9 cellular contexts compared by ENCODE assay signal in the genomic region with DNA sequence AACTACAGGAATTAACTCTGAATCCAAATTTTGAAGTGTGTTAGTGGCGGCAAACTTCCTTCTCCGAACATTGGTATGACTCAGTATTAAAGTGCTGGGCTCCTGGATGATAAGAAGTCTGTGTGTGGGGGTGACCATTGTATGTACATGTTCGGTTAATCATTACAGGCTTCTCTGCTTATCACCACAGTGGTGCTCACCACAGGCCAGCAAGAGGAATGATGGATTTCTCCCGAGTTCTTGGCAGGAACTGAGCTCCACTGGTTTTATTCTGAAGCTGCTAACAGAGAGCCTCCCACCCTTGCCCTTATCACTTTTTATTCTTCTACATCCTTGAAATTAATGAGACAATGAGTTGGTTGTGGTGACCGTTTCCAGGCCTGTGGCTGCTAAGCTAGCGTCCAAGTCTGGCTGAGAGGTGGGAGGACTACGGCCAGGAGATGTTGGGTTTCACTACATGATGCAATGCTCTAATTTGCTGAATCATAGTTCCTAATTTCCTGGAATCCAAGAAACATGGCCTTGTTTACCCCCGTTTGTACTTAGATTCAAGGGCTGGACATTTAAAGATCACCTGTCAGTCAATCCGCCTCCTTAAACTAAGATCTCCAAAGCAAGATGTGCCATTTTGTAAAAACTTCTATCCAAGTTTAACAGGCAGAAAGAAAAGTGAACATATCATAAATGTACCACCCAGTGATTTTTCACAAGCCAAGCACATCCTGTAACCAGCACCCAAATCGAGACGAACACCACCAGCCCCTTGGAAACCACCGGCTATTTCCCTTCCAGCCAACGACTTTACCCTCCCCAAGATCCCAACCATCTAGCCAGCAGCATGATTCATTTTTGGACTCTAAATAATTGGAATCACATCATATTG.
A peak's percentile ranks its signal among the peaks of the same experiment; 100 is the strongest.
DNase-seq lines count a peak whose midpoint lies in the region; ATAC-seq and TF ChIP-seq lines count a peak whose summit lies in the region.
"Had no signal": no experiment of that assay in that cellular context is flagged by ENCODE, and none has a peak within 500 bp of the region (broad histone marks: within the 10 kb centered on the region; RNA-seq: fewer than 3 reads in every experiment).

No MANE protein-coding gene starts in this region.

- DNase-seq in astrocyte of the hippocampus (ENCODE audit: low read depth, low spot score): peak; percentile 41
- peak; percentile 94 for DNase-seq in kidney tubule cell (ENCODE audit: low spot score)
- no peak for DNase-seq in thoracic aorta (ENCODE audit: low spot score)
- DNase-seq in D341Med (ENCODE audit: low spot score): no peak
- DNase-seq in SW 1271 (lab: John Stamatoyannopoulos, UW): no peak
- no peak for DNase-seq in RWPE1 (ENCODE audit: low spot score)
- DNase-seq: hippocampal formation, NCI-H2171 had no signal

- H3K9me3 ChIP-seq in HUES48 (ENCODE audit: control insufficient read depth, insufficient read depth, low read length): no peaks in the 10 kb centered on the region
- H3K9me3 ChIP-seq in thoracic aorta: no peaks in the 10 kb centered on the region

- H3K27me3 ChIP-seq in HUES48 (ENCODE audit: control insufficient read depth, insufficient read depth, low read length) (0 out of 2 replicates have a peak, but pooled peaks cover 3% of the 10 kb centered on the region), thoracic aorta (replicated peaks; ENCODE audit: insufficient read depth) (no peaks in the 10 kb centered on the region)

- ATAC-seq in thoracic aorta (ENCODE audit: insufficient number of reproducible peaks, low FRiP score, low read depth): peak; percentile 78

- H3K4me1 ChIP-seq in HUES48 (ENCODE audit: control insufficient read depth, insufficient read depth, low read length) (no peaks in the 10 kb centered on the region; the same call in 1 of the 2 replicates), thoracic aorta (ENCODE audit: control insufficient read depth in 1 of 2, low read depth in 2 of 2) (peaks cover 0 to 2% of the 10 kb centered on the region in 2 donors)

- no peak overlapping the region for H3K9ac ChIP-seq in HUES48 (ENCODE audit: low read depth, low read length)

- H3K27ac ChIP-seq in HUES48 (ENCODE audit: low read depth, low read length): peak overlapping the region; percentile 33
- peak overlapping the region; percentile 6 to 48 for H3K27ac ChIP-seq in thoracic aorta
- H3K27ac ChIP-seq in RWPE1: no peak overlapping the region

- no peak for TF ChIP-seq CTCF in thoracic aorta (IDR thresholded peaks at IDR 0.05)
- TF ChIP-seq CTCF in RWPE1 (conservative IDR thresholded peaks at IDR 0.05; ENCODE audit: low read depth): no peak

- POLR2A ChIA-PET in RWPE1 (lab: Yijun Ruan, JAX; ENCODE audit: low non-redundant PET): no interaction called here

- H3K36me3 ChIP-seq in HUES48 (ENCODE audit: control insufficient read depth, insufficient read depth, low read length) (no peaks in the 10 kb centered on the region), thoracic aorta (no peaks in the 10 kb centered on the region)

- CTCF ChIA-PET in RWPE1 (lab: Yijun Ruan, JAX): no interaction called here

- H3K4me3 ChIP-seq in HUES48 (ENCODE audit: low read depth, low read length) (no peak overlapping the region), thoracic aorta (no peak overlapping the region)

Comparison
In these comparisons a context has a peak if more than half of its experiments do, and no peak if none do; other contexts are left out.
1. DNase-seq: peak in astrocyte of the hippocampus (single experiment) and kidney tubule cell (single experiment); none in thoracic aorta (single experiment), D341Med (single experiment), SW 1271 (0 of 2) and RWPE1 (single experiment).